Comparison of ENCODE assay signal across 1 cellular context in the genomic region with DNA sequence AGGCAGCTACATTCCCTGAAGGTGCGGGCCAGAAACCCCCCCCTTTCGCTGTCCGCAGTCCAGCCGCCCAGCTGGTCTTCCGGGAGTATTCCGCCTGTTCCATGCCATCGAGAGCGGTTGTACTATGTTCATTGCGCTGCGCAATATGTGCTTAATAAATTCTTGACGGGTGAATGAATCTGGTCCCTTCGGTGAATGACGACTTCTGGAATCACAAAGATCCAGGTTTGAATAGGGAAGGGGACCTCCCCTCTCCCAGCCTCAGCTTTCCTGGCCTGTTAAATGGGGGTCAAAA.
TF ChIP-seq lines count a peak whose summit lies in the region.

No MANE protein-coding gene starts in this region.

TF ChIP-seq in HEK293, 187 proteins besides CTCF, POLR2A, EP300 and RAD21 (continued from another document):
- TF ChIP-seq, protein P1, sequence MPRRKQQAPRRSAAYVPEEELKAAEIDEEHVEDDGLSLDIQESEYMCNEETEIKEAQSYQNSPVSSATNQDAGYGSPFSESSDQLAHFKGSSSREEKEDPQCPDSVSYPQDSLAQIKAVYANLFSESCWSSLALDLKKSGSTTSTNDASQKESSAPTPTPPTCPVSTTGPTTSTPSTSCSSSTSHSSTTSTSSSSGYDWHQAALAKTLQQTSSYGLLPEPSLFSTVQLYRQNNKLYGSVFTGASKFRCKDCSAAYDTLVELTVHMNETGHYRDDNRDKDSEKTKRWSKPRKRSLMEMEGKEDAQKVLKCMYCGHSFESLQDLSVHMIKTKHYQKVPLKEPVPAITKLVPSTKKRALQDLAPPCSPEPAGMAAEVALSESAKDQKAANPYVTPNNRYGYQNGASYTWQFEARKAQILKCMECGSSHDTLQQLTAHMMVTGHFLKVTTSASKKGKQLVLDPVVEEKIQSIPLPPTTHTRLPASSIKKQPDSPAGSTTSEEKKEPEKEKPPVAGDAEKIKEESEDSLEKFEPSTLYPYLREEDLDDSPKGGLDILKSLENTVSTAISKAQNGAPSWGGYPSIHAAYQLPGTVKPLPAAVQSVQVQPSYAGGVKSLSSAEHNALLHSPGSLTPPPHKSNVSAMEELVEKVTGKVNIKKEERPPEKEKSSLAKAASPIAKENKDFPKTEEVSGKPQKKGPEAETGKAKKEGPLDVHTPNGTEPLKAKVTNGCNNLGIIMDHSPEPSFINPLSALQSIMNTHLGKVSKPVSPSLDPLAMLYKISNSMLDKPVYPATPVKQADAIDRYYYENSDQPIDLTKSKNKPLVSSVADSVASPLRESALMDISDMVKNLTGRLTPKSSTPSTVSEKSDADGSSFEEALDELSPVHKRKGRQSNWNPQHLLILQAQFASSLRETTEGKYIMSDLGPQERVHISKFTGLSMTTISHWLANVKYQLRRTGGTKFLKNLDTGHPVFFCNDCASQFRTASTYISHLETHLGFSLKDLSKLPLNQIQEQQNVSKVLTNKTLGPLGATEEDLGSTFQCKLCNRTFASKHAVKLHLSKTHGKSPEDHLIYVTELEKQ (tag by site-specific recombination; IDR thresholded peaks at IDR 0.05; ENCODE audit: borderline replicate concordance), result no peak
- peak; percentile 77; the same call in 1 of the 2 replicates for TF ChIP-seq TRIM28 (IDR thresholded peaks at IDR 0.05; ENCODE audit: borderline replicate concordance, low read length)
- TF ChIP-seq ZNF146 (tag by site-specific recombination; IDR thresholded peaks at IDR 0.05), result no peak
- TF ChIP-seq ZNF335 (tag by site-specific recombination; conservative IDR thresholded peaks at IDR 0.05), result peak; percentile 35
- TF ChIP-seq ZBTB17 (tag by site-specific recombination; IDR thresholded peaks at IDR 0.05), result 0 out of 2 replicates have a peak, but pooled peaks have one; percentile 0
- TF ChIP-seq, protein P2, sequence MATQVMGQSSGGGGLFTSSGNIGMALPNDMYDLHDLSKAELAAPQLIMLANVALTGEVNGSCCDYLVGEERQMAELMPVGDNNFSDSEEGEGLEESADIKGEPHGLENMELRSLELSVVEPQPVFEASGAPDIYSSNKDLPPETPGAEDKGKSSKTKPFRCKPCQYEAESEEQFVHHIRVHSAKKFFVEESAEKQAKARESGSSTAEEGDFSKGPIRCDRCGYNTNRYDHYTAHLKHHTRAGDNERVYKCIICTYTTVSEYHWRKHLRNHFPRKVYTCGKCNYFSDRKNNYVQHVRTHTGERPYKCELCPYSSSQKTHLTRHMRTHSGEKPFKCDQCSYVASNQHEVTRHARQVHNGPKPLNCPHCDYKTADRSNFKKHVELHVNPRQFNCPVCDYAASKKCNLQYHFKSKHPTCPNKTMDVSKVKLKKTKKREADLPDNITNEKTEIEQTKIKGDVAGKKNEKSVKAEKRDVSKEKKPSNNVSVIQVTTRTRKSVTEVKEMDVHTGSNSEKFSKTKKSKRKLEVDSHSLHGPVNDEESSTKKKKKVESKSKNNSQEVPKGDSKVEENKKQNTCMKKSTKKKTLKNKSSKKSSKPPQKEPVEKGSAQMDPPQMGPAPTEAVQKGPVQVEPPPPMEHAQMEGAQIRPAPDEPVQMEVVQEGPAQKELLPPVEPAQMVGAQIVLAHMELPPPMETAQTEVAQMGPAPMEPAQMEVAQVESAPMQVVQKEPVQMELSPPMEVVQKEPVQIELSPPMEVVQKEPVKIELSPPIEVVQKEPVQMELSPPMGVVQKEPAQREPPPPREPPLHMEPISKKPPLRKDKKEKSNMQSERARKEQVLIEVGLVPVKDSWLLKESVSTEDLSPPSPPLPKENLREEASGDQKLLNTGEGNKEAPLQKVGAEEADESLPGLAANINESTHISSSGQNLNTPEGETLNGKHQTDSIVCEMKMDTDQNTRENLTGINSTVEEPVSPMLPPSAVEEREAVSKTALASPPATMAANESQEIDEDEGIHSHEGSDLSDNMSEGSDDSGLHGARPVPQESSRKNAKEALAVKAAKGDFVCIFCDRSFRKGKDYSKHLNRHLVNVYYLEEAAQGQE (tag by site-specific recombination; IDR thresholded peaks at IDR 0.05), result peak; percentile 58; the same call in 1 of the 2 replicates
- TF ChIP-seq ZNF266 (tag by site-specific recombination; IDR thresholded peaks at IDR 0.05; ENCODE audit: low read depth), result no peak
- TF ChIP-seq ZNF2 (tag by site-specific recombination; IDR thresholded peaks at IDR 0.05), result peak; percentile 74
- TF ChIP-seq ZNF223 (tag by site-specific recombination; IDR thresholded peaks at IDR 0.05), result peak; percentile 79
